16 cellular contexts compared by ENCODE assay signal in genomic region chr4:24559889-24560288, GRCh38. TPM values are rescaled to one million over a fixed set of nuclear protein-coding genes. Genes with fewer than 3 reads are reported as not detected.
DNase-seq lines count a peak whose midpoint lies in the region; ATAC-seq, FAIRE-seq and TF ChIP-seq lines count a peak whose summit lies in the region.
"Had no signal": no experiment of that assay in that cellular context is flagged by ENCODE, and none has a peak within 500 bp of the region (broad histone marks: within the 10 kb centered on the region; RNA-seq: fewer than 3 reads in every experiment).

No MANE protein-coding gene starts in this region.

- peak overlapping the region in 2 of 3 donors; percentile 48 to 51 for H3K27ac Mint-ChIP-seq in CD4-positive, CD25-positive, alpha-beta regulatory T cell

- no peak for TF ChIP-seq POLR2A in stomach (IDR thresholded peaks at IDR 0.05)

- peak overlapping the region; percentile 12 for H3K4me3 ChIP-seq in CD4-positive, CD25-positive, alpha-beta regulatory T cell (ENCODE audit: low read depth, low read length)
- no peak overlapping the region for H3K4me3 ChIP-seq in HEK293 (ENCODE audit: low read depth, low read length)
- H3K4me3 ChIP-seq in bronchial epithelial cell (ENCODE audit: low read depth, low read length) = no peak overlapping the region
- no peak overlapping the region for H3K4me3 ChIP-seq in stomach
- H3K4me3 ChIP-seq: hepatocyte, tibial artery had no signal

- no peak for ATAC-seq in CD4-positive, CD25-positive, alpha-beta regulatory T cell (ENCODE audit: low read depth in 2 of 2)

- CTCF ChIA-PET in HEK293 (lab: Yijun Ruan, JAX) = interaction anchor here (0.6 to 1.0 kb wide), 2 partner anchors 11 to 112 kb away, joined by 3 read pairs; no protein-coding TSS in a partner anchor

- POLR2A ChIA-PET in HEK293 (lab: Yijun Ruan, JAX) = no interaction called here

- H3K27ac ChIP-seq in CD4-positive, CD25-positive, alpha-beta regulatory T cell (ENCODE audit: insufficient read depth, low read length, poor library complexity, severe bottlenecking) = no peak overlapping the region
- H3K27ac ChIP-seq in HEK293 (ENCODE audit: extremely low read depth, low read depth, low read length) = no peak overlapping the region
- peak overlapping the region in 1 of 5 donors; percentile 0 for H3K27ac ChIP-seq in stomach
- H3K27ac ChIP-seq: hepatocyte, neutrophil, tibial artery had no signal

- 69 to 92% (median 86%) methylated on average over 2 of the region's 2 CpGs for WGBS in stomach, 5 donors

- FAIRE-seq in bronchial epithelial cell (lab: Jason Lieb, UNC) = no peak

- peak overlapping the region in 2 of 4 donors; percentile 19 to 61 for H3K4me3 Mint-ChIP-seq in CD4-positive, CD25-positive, alpha-beta regulatory T cell

- peaks cover 19% of the 10 kb centered on the region for H3K36me3 ChIP-seq in CD4-positive, CD25-positive, alpha-beta regulatory T cell (ENCODE audit: control insufficient read depth, insufficient read depth, low read length)
- H3K36me3 ChIP-seq in HEK293 (ENCODE audit: control insufficient read depth in 2 of 2, insufficient read depth in 1 of 2, low read length in 2 of 2) (peaks cover 6 to 53% of the 10 kb centered on the region in 2 experiments; a peak in 2 of 3 replicates), bronchial epithelial cell (ENCODE audit: control insufficient read depth, insufficient read depth, low read length) (peaks cover 6% of the 10 kb centered on the region), stomach (peaks cover 6 to 26% (median 18%) of the 10 kb centered on the region in 4 donors)

- DNase-seq in CD4-positive, CD25-positive, alpha-beta regulatory T cell = no peak
- DNase-seq in bronchial epithelial cell (ENCODE audit: low read depth) (peak; percentile 49), glomerular visceral epithelial cell (ENCODE audit: extremely low spot score) (peak; percentile 20), DMS114 treated with DMSO at 0.1 percent for 48 hours (lab: John Stamatoyannopoulos, UW; ENCODE audit: unreplicated experiment) (no peak), DMS53 (lab: John Stamatoyannopoulos, UW) (no peak), stomach (no peak), NCI-H774 (lab: John Stamatoyannopoulos, UW) (no peak)
- DNase-seq: activated CD4-positive, CD25-positive, alpha-beta regulatory T cell treated with anti-CD3 and anti-CD28 coated beads, Interleukin-2, amount 50 U/mL, for 72 hours; COR-L47; KG1; NCI-H2171 treated with DMSO at 0.1 percent for 48 hours; SW 1271; tibial artery had no signal

- no peaks in the 10 kb centered on the region for H3K9me3 ChIP-seq in CD4-positive, CD25-positive, alpha-beta regulatory T cell (ENCODE audit: control insufficient read depth in 2 of 2, low read length in 2 of 2)
- H3K9me3 ChIP-seq in HEK293 (ENCODE audit: control insufficient read depth, insufficient read depth, low read depth, low read length) (no peaks in the 10 kb centered on the region), stomach (no peaks in the 10 kb centered on the region)
- H3K9me3 ChIP-seq: neutrophil, tibial artery had no signal

- H3K4me1 ChIP-seq in CD4-positive, CD25-positive, alpha-beta regulatory T cell (ENCODE audit: control insufficient read depth, insufficient read depth, low read length, poor library complexity, severe bottlenecking) = peaks cover 68% of the 10 kb centered on the region
- H3K4me1 ChIP-seq in HEK293 (ENCODE audit: control insufficient read depth, insufficient read depth, low read length) (no peaks in the 10 kb centered on the region), stomach (peaks cover 14 to 87% (median 56%) of the 10 kb centered on the region in 4 donors)

- intact Hi-C loops in stomach (cut with DNase I; ENCODE audit: low total_unique reads) = no loop called here

- no peak for TF ChIP-seq EP300 in stomach (IDR thresholded peaks at IDR 0.05)

- H3K27me3 ChIP-seq in CD4-positive, CD25-positive, alpha-beta regulatory T cell (ENCODE audit: control insufficient read depth, insufficient read depth, low read length) = no peaks in the 10 kb centered on the region
- H3K27me3 ChIP-seq in bronchial epithelial cell (ENCODE audit: control insufficient read depth, insufficient read depth, low read length) (no peaks in the 10 kb centered on the region), stomach (no peaks in the 10 kb centered on the region)
- H3K27me3 ChIP-seq: hepatocyte, neutrophil, tibial artery had no signal

- H3K36me3 Mint-ChIP-seq in CD4-positive, CD25-positive, alpha-beta regulatory T cell = peaks cover 35% of the 10 kb centered on the region

- TF ChIP-seq CTCF in HEK293 (tag by site-specific recombination; IDR thresholded peaks at IDR 0.05) (no peak), bronchial epithelial cell (IDR thresholded peaks at IDR 0.05; ENCODE audit: insufficient read depth, low read length, severe bottlenecking) (peak; percentile 2), stomach (IDR thresholded peaks at IDR 0.05) (no peak)

- H3K4me1 Mint-ChIP-seq in CD4-positive, CD25-positive, alpha-beta regulatory T cell = peaks cover 50 to 92% (median 77%) of the 10 kb centered on the region in 4 donors

- peaks cover 0 to 4% (median 1%) of the 10 kb centered on the region in 7 donors for H3K9me3 Mint-ChIP-seq in CD4-positive, CD25-positive, alpha-beta regulatory T cell

- no peaks in the 10 kb centered on the region for H3K27me3 Mint-ChIP-seq in CD4-positive, CD25-positive, alpha-beta regulatory T cell

TF ChIP-seq in HEK293, 187 proteins besides CTCF, POLR2A, EP300 and RAD21:
- peak; percentile 93 for TF ChIP-seq SCRT2 (tag by site-specific recombination; IDR thresholded peaks at IDR 0.05)
- TF ChIP-seq SALL2 (tag by site-specific recombination; IDR thresholded peaks at IDR 0.05; ENCODE audit: borderline replicate concordance) = no peak
- no peak for TF ChIP-seq KLF16 (tag by site-specific recombination; IDR thresholded peaks at IDR 0.05)
- no peak for TF ChIP-seq ZNF341 (tag by site-specific recombination; IDR thresholded peaks at IDR 0.05; ENCODE audit: low read depth)
- TF ChIP-seq ATF2 (tag by site-specific recombination; IDR thresholded peaks at IDR 0.05; ENCODE audit: low read depth) = 0 out of 2 replicates have a peak, but pooled peaks have one; percentile 23
- peak; percentile 63; the same call in 1 of the 2 replicates for TF ChIP-seq ZBTB21 (tag by site-specific recombination; IDR thresholded peaks at IDR 0.05)
- peak; percentile 71 for TF ChIP-seq ZNF629 (tag by site-specific recombination; IDR thresholded peaks at IDR 0.05)
- 0 out of 2 replicates have a peak, but pooled peaks have one; percentile 12 for TF ChIP-seq SCRT1 (tag by site-specific recombination; IDR thresholded peaks at IDR 0.05; ENCODE audit: borderline replicate concordance)

RNA-seq across cellular contexts. Expression of gene DHX15, which starts 24.5 kb away (rescaled TPM):
- 169 TPM for total RNA-seq in CD4-positive, CD25-positive, alpha-beta regulatory T cell
- polyA plus RNA-seq in CD4-positive, CD25-positive, alpha-beta regulatory T cell = 10 to 100 TPM; 43.2 to 72.0 (median 50.4) TPM
- 142 and 181 TPM in 2 replicates for total RNA-seq in bronchial epithelial cell
- 100 to 1,000 TPM; 106 to 699 (median 174) TPM for total RNA-seq in stomach
- 10 to 100 TPM; 47.5 to 62.0 (median 51.3) TPM for polyA plus RNA-seq in stomach

Comparison
In these comparisons a context has a peak if more than half of its experiments do, and no peak if none do; other contexts are left out.
1. DNase-seq: peak in bronchial epithelial cell (single experiment) and glomerular visceral epithelial cell (single experiment); none in CD4-positive, CD25-positive, alpha-beta regulatory T cell (0 of 3), DMS114 treated with DMSO at 0.1 percent for 48 hours (single experiment), DMS53 (single experiment), stomach (single experiment) and NCI-H774 (single experiment).